ENCODE assay signal across 1 cellular context in the genomic region with DNA sequence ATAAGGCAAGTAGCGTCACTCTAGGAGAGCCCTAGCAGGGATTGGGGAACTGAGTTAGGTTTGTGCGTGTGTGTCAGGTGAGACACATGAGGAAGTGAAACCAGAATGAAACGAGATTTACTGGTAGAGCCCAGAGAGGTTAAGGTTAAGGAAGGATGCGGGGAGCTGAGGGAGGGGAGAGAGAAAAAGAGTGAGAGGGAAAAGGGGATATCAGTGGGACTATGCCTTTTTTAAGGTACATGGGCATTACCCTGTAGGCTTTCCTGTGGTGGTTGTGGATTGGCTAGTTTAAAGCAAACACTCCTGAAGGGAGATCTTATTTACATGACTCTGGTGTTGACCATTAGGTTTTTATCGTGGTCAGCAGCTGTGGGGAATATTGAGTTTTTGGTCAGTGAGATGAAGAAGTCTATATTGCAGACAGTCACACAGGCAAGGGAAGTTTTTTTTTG.
TF ChIP-seq lines count a peak whose summit lies in the region.

No MANE protein-coding gene starts in this region.

TF ChIP-seq in GM12878, 131 proteins besides CTCF, POLR2A, EP300 and RAD21 (continued from another document):
- TF ChIP-seq ZBTB40 (IDR thresholded peaks at IDR 0.05; ENCODE audit: borderline replicate concordance) (no peak), SRF (IDR thresholded peaks at IDR 0.05; ENCODE audit: low read depth in 2 of 2, low read length in 2 of 2) (0 out of 4 replicates have a peak, but pooled peaks of 1 of the 2 experiments have one; percentile 30), POU2F2 (IDR thresholded peaks at IDR 0.05; ENCODE audit: borderline replicate concordance, low read depth, low read length) (no peak), SUPT20H (IDR thresholded peaks at IDR 0.05; ENCODE audit: borderline replicate concordance, control insufficient read depth, low read depth, low read length) (no peak), ESRRA (IDR thresholded peaks at IDR 0.05; ENCODE audit: low read length) (no peak), WRNIP1 (IDR thresholded peaks at IDR 0.05; ENCODE audit: borderline replicate concordance, low read depth, low read length) (no peak)
